ENCODE assay signal across 17 cellular contexts in the genomic region with DNA sequence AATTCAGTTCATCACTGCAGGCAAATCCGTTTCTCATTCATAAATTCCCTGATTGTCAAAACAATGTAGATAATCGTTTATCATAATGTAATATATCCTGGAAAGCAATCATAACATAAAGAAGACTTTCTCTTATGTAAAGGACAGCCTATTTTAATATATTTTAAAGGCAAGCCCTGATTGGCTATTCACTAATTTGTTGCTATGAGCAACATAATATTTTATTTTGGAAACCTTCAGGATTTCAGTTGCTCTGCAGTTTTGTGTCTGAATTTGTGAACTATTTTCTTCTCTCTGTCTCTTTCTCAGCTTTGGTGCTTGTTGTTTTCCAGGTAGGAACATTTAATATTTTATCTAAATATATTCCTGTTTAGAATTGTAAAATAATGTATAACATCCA.
DNase-seq lines count a peak whose midpoint lies in the region; ATAC-seq and TF ChIP-seq lines count a peak whose summit lies in the region.
"Had no signal": no experiment of that assay in that cellular context is flagged by ENCODE, and none has a peak within 500 bp of the region (broad histone marks: within the 10 kb centered on the region; RNA-seq: fewer than 3 reads in every experiment).

No MANE protein-coding gene starts in this region.

- no peak overlapping the region for H3K4ac ChIP-seq in mesenchymal stem cell (ENCODE audit: low read depth in 1 of 2, low read length in 2 of 2)

- H3K23ac ChIP-seq in mesenchymal stem cell (ENCODE audit: low read length in 2 of 2): no peak overlapping the region

- no peaks in the 10 kb centered on the region for H3K36me3 ChIP-seq in brain microvascular endothelial cell (replicated peaks)
- no peaks in the 10 kb centered on the region for H3K36me3 ChIP-seq in mesenchymal stem cell (ENCODE audit: control insufficient read depth in 1 of 2, insufficient read depth in 2 of 2, low read depth in 1 of 2, low read length in 2 of 2)
- H3K36me3 ChIP-seq: Peyer's patch had no signal

- H3K27ac ChIP-seq in brain microvascular endothelial cell: peak overlapping the region; percentile 57
- no peak overlapping the region for H3K27ac ChIP-seq in mesenchymal stem cell (ENCODE audit: low read length, poor library complexity, severe bottlenecking)
- H3K27ac ChIP-seq: Peyer's patch, SK-N-MC had no signal

- WGBS in mesenchymal stem cell: 83% methylated on average over 1 of the region's 2 CpGs

- no peak overlapping the region for H2AK5ac ChIP-seq in mesenchymal stem cell (ENCODE audit: low read length, severe bottlenecking)

- no peak overlapping the region for H2BK5ac ChIP-seq in mesenchymal stem cell (ENCODE audit: low read depth, low read length, poor library complexity, severe bottlenecking)

- no peak overlapping the region for H2BK12ac ChIP-seq in mesenchymal stem cell (ENCODE audit: low read length in 2 of 2)

- in situ Hi-C loops in brain microvascular endothelial cell (cut with HindIII; ENCODE audit: low pct_ligation_motif_present, low sequenced_read_pairs): no loop called here

- no peak overlapping the region for H3K4me2 ChIP-seq in mesenchymal stem cell (ENCODE audit: low read length, poor library complexity, severe bottlenecking)

- H3K14ac ChIP-seq in mesenchymal stem cell (ENCODE audit: low read length in 2 of 2): no peak overlapping the region

- no peak overlapping the region for H2AFZ ChIP-seq in mesenchymal stem cell (ENCODE audit: low read depth, low read length)

- no peaks in the 10 kb centered on the region for H3K9me3 ChIP-seq in mesenchymal stem cell (ENCODE audit: control insufficient read depth, low read length)
- H3K9me3 ChIP-seq: Peyer's patch had no signal

- H3K4me1 ChIP-seq in mesenchymal stem cell (ENCODE audit: control insufficient read depth, insufficient read depth, low read depth, low read length): no peaks in the 10 kb centered on the region
- H3K4me1 ChIP-seq: Peyer's patch had no signal

- no peak overlapping the region for H3K4me3 ChIP-seq in brain microvascular endothelial cell (ENCODE audit: low read depth, low read length)
- no peak overlapping the region for H3K4me3 ChIP-seq in mesenchymal stem cell (ENCODE audit: insufficient read depth in 1 of 2, low read depth in 1 of 2, low read length in 2 of 2)
- H3K4me3 ChIP-seq: Peyer's patch, SK-N-MC had no signal

- no peak overlapping the region for H2BK120ac ChIP-seq in mesenchymal stem cell (ENCODE audit: low read depth, low read length)

- peak overlapping the region; percentile 66 for H3K9ac ChIP-seq in mesenchymal stem cell (ENCODE audit: low read length)

- H3K27me3 ChIP-seq in brain microvascular endothelial cell (replicated peaks) (no peaks in the 10 kb centered on the region), mesenchymal stem cell (ENCODE audit: control insufficient read depth in 1 of 2, insufficient read depth in 1 of 2, low read length in 2 of 2) (no peaks in the 10 kb centered on the region)
- H3K27me3 ChIP-seq: Peyer's patch had no signal

- no peak overlapping the region for H3K18ac ChIP-seq in mesenchymal stem cell (ENCODE audit: low read depth in 1 of 2, low read length in 2 of 2)

- no peak overlapping the region for H4K91ac ChIP-seq in mesenchymal stem cell (ENCODE audit: low read length)

- DNase-seq in AG08396 (ENCODE audit: low spot score): peak; percentile 12
- DNase-seq in HCEC 1CT: peak; percentile 20
- DNase-seq in brain microvascular endothelial cell: no peak
- DNase-seq in mesenchymal stem cell: no peak
- DNase-seq in NCI-H2029 treated with DMSO at 0.1 percent for 48 hours (lab: John Stamatoyannopoulos, UW): no peak
- no peak for DNase-seq in dedifferentiated amniotic fluid mesenchymal stem cell (ENCODE audit: extremely low spot score)
- DNase-seq: CD4-positive, CD25-positive, alpha-beta regulatory T cell; GOT3; NCI-H1048; NCI-H1436 treated with DMSO at 0.1 percent for 48 hours; NCI-H2081 treated with DMSO at 0.1 percent for 48 hours; NCI-H524 treated with DMSO at 0.1 percent for 48 hours; Peyer's patch had no signal

- H3K79me1 ChIP-seq in mesenchymal stem cell (replicated peaks; ENCODE audit: low read length, poor library complexity, severe bottlenecking): no peaks in the 10 kb centered on the region

- H4K8ac ChIP-seq in mesenchymal stem cell (ENCODE audit: low read length): no peak overlapping the region

- no peak for ATAC-seq in GM19397 (IDR thresholded peaks at IDR 0.05; ENCODE audit: unreplicated experiment)
- ATAC-seq: HepG2, Right ventricle myocardium inferior had no signal

- no peak overlapping the region for H2BK15ac ChIP-seq in mesenchymal stem cell (ENCODE audit: low read depth, poor library complexity, severe bottlenecking)

- no peak for TF ChIP-seq CTCF in brain microvascular endothelial cell (IDR thresholded peaks at IDR 0.05; ENCODE audit: low read depth, low read length, missing control alignments)

Comparison
In these comparisons a context has a peak if more than half of its experiments do, and no peak if none do; other contexts are left out.
1. DNase-seq: peak in AG08396 (single experiment) and HCEC 1CT (single experiment); none in brain microvascular endothelial cell (single experiment), mesenchymal stem cell (single experiment), NCI-H2029 treated with DMSO at 0.1 percent for 48 hours (single experiment) and dedifferentiated amniotic fluid mesenchymal stem cell (single experiment).